12 cellular contexts compared by ENCODE assay signal in the genomic region with DNA sequence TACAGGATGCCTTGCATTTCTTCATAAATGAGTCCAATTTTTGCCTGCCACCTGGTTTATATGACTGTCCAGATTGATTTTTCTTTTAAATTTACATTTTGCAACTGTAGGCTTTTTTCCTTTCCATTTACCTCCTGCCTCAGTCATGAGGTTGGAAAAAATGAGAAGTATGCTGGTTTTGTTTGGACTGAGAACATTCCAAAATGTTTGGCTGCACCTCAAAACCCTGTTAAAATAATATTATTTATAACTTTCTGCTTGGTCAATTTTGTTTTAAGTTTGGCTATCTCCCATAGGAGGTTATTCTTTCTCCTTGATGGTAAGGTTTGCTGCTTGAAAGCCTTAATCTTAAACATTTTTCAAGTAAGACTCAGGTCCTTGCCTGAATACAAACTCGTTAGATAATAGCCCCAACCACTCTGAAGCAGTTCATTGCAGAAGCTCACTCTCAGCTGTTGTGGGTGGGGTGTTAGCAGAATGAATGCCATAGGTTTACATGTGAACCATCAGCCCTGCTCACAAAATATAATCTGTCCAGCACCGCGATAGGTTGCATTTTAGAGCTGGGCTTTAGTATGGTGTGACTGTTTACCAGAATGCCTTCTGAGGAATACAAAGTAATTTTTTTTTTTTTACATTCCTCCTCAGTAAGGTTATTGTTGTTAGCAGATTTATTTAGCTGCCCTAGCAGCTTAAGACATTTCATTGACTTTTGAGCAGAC.
DNase-seq lines count a peak whose midpoint lies in the region; ATAC-seq and TF ChIP-seq lines count a peak whose summit lies in the region.
"Had no signal": no experiment of that assay in that cellular context is flagged by ENCODE, and none has a peak within 500 bp of the region (broad histone marks: within the 10 kb centered on the region; RNA-seq: fewer than 3 reads in every experiment).

No MANE protein-coding gene starts in this region.

- peaks cover 20% of the 10 kb centered on the region for H3K4me1 ChIP-seq in SJCRH30

- DNase-seq in AG08395 (ENCODE audit: low spot score) (peak; percentile 66), SJCRH30 (peak; percentile 65 to 75), fibroblast of the aortic adventitia (ENCODE audit: low read depth) (peak; percentile 99), non-pigmented ciliary epithelial cell (ENCODE audit: low read depth) (peak; percentile 91), H7 (no peak)
- no peak for DNase-seq in stimulated activated CD4-positive, alpha-beta T cell treated with anti-CD3 and anti-CD28 coated beads, Interleukin-2, amount 100 ng/mL, for 24 hours
- DNase-seq: activated CD8-positive, alpha-beta memory T cell treated with anti-CD3 and anti-CD28 coated beads, Interleukin-2, amount 50 U/mL, for 48 hours; CD4-positive, CD25-positive, alpha-beta regulatory T cell; OCI-M1; stimulated activated CD4-positive, alpha-beta T cell treated with anti-CD3 and anti-CD28 coated beads, Interleukin-4, amount 100 ng/mL, for 24 hours had no signal

- peak overlapping the region; percentile 72 for H3K27ac ChIP-seq in SJCRH30

- H3K4me3 ChIP-seq in SJCRH30 (peak overlapping the region; percentile 28), fibroblast of the aortic adventitia (ENCODE audit: low read depth, low read length) (no peak overlapping the region), H7 (ENCODE audit: insufficient read depth, low read depth, low read length) (no peak overlapping the region)

- no peak for ATAC-seq in activated CD4-positive, CD25-positive, alpha-beta regulatory T cell treated with anti-CD3 and anti-CD28 coated beads, Interleukin-2, amount 50 U/mL, for 24 hours
- no peak for ATAC-seq in GM18868 (IDR thresholded peaks at IDR 0.05; ENCODE audit: unreplicated experiment)

- TF ChIP-seq CTCF in fibroblast of the aortic adventitia (IDR thresholded peaks at IDR 0.05; ENCODE audit: insufficient read depth, low read length), result no peak

- H3K36me3 ChIP-seq in SJCRH30 (no peaks in the 10 kb centered on the region), H7 (replicated peaks; ENCODE audit: control insufficient read depth, insufficient read depth, low read length) (no peaks in the 10 kb centered on the region)

- H3K27me3 ChIP-seq in SJCRH30 (no peaks in the 10 kb centered on the region), H7 (ENCODE audit: control insufficient read depth, insufficient read depth, low read length) (no peaks in the 10 kb centered on the region)

- no peaks in the 10 kb centered on the region for H3K9me3 ChIP-seq in SJCRH30 (replicated peaks)

Comparison
In these comparisons a context has a peak if more than half of its experiments do, and no peak if none do; other contexts are left out.
1. DNase-seq: peak in AG08395 (single experiment), SJCRH30 (2 of 2), fibroblast of the aortic adventitia (single experiment) and non-pigmented ciliary epithelial cell (single experiment); none in stimulated activated CD4-positive, alpha-beta T cell treated with anti-CD3 and anti-CD28 coated beads, Interleukin-2, amount 100 ng/mL, for 24 hours (0 of 2) and H7 (single experiment).